Comparison of ENCODE assay signal across 10 cellular contexts in the genomic region with DNA sequence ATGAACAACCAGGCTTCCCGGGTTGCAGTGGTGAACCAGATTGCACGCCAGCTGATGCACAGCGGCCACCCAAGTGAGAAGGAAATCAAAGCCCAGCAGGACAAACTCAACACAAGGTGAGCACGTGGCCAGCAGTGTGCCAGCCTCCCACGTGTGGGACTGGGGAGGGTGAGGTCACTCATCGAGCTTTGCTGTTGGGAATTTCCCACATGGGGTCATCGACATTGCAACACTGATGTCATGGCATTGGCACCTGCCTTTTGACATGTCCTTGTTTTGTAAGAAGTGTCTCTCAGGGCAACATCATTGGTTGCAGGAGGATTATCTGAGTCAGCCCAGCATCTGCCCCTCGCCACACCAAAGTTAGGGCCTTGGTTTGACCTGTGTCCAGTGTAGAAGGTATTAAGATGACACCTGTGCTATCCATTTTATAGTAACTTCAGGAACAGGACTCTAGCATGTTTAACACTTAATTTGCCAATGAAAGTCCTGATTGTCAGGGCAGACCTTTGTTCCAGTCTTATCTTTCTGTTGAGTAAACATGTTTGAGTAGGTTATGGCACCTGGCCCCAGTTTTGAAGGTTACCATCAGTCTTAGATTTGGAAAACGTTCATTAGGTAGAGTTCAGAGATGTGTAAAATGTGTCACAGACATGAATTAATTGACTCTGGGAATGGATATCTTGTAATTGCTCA.
A peak's percentile ranks its signal among the peaks of the same experiment; 100 is the strongest.
DNase-seq lines count a peak whose midpoint lies in the region; ATAC-seq and TF ChIP-seq lines count a peak whose summit lies in the region.
"Had no signal": no experiment of that assay in that cellular context is flagged by ENCODE, and none has a peak within 500 bp of the region (broad histone marks: within the 10 kb centered on the region; RNA-seq: fewer than 3 reads in every experiment).

No MANE protein-coding gene starts in this region.

- H3K4me1 ChIP-seq in adrenal gland (replicated peaks in 1 of 2) = peaks cover 18 to 70% of the 10 kb centered on the region in 2 donors

- H3K36me3 Mint-ChIP-seq in activated T-cell treated with anti-CD3 and anti-CD28 coated beads, Interleukin-2, amount 50 U/mL, for 24 hours (ENCODE audit: low read depth) = peaks cover 90% of the 10 kb centered on the region

- H3K27ac Mint-ChIP-seq in activated T-cell treated with anti-CD3 and anti-CD28 coated beads, Interleukin-2, amount 50 U/mL, for 24 hours = peak overlapping the region; percentile 81
- H3K27ac Mint-ChIP-seq: activated CD4-positive, alpha-beta T cell treated with anti-CD3 and anti-CD28 coated beads, Interleukin-2, amount 10 ng/mL, durations not matched to agents 7 days and 5 days had no signal

- TF ChIP-seq CTCF in adrenal gland (IDR thresholded peaks at IDR 0.05) = no peak

- WGBS in adrenal gland, 4 donors = 26 to 40% (median 31%) methylated on average over 8 to 9 of the region's 9 CpGs

- H3K27ac ChIP-seq in adrenal gland (peak overlapping the region; percentile 40 to 92 (median 79)), temporal lobe (ENCODE audit: low read depth, low read length) (peak overlapping the region; percentile 39)

- intact Hi-C loops in adrenal gland (cut with DNase I) = no loop called here

- H3K9me3 Mint-ChIP-seq in activated T-cell treated with anti-CD3 and anti-CD28 coated beads, Interleukin-2, amount 50 U/mL, for 24 hours = no peaks in the 10 kb centered on the region
- H3K9me3 Mint-ChIP-seq: activated CD4-positive, alpha-beta T cell treated with anti-CD3 and anti-CD28 coated beads, Interleukin-2, amount 10 ng/mL, durations not matched to agents 7 days and 5 days had no signal

- TF ChIP-seq POLR2A in adrenal gland (IDR thresholded peaks at IDR 0.05) = peak in 1 of 2 donors; percentile 40

- peaks cover 17% of the 10 kb centered on the region for H3K4me1 Mint-ChIP-seq in activated T-cell treated with anti-CD3 and anti-CD28 coated beads, Interleukin-2, amount 50 U/mL, for 24 hours (ENCODE audit: low read depth)

- no peaks in the 10 kb centered on the region for H3K27me3 Mint-ChIP-seq in activated T-cell treated with anti-CD3 and anti-CD28 coated beads, Interleukin-2, amount 50 U/mL, for 24 hours
- H3K27me3 Mint-ChIP-seq: activated CD4-positive, alpha-beta T cell treated with anti-CD3 and anti-CD28 coated beads, Interleukin-2, amount 10 ng/mL, durations not matched to agents 7 days and 5 days had no signal

- H3K4me3 Mint-ChIP-seq in activated T-cell treated with anti-CD3 and anti-CD28 coated beads, Interleukin-2, amount 50 U/mL, for 24 hours = no peak overlapping the region
- H3K4me3 Mint-ChIP-seq: activated CD4-positive, alpha-beta T cell treated with anti-CD3 and anti-CD28 coated beads, Interleukin-2, amount 10 ng/mL, durations not matched to agents 7 days and 5 days had no signal

- no peaks in the 10 kb centered on the region for H3K27me3 ChIP-seq in adrenal gland

- H3K4me3 ChIP-seq in adrenal gland = no peak overlapping the region

- DNase-seq in activated T-cell treated with anti-CD3 and anti-CD28 coated beads, Interleukin-2, amount 50 U/mL, for 24 hours = no peak
- DNase-seq in activated T-cell treated with anti-CD3 and anti-CD28 coated beads, Interleukin-2, amount 50 U/mL, for 1 hour = no peak
- DNase-seq in adrenal gland (peak; percentile 87 to 98 (median 96)), iris pigment epithelial cell (ENCODE audit: low read depth) (peak; percentile 74), middle frontal gyrus (ENCODE audit: extremely low spot score, low spot score) (no peak)
- DNase-seq: activated CD4-positive, alpha-beta T cell treated with anti-CD3 and anti-CD28 coated beads, Interleukin-2, amount 10 ng/mL, durations not matched to agents 7 days and 5 days; NCI-H1436 had no signal

- H3K9me3 ChIP-seq in adrenal gland (replicated peaks in 1 of 3) = no peaks in the 10 kb centered on the region

- peaks cover 0 to 98% of the 10 kb centered on the region in 2 donors for H3K36me3 ChIP-seq in adrenal gland (replicated peaks in 1 of 2)

- no peak for ATAC-seq in HG02885 (IDR thresholded peaks at IDR 0.05; ENCODE audit: poor library complexity, unreplicated experiment)
- no peak for ATAC-seq in HG03039 (IDR thresholded peaks at IDR 0.05; ENCODE audit: unreplicated experiment)

Comparison
In these comparisons a context has a peak if more than half of its experiments do, and no peak if none do; other contexts are left out.
1. DNase-seq: peak in adrenal gland (7 of 7) and iris pigment epithelial cell (single experiment); none in activated T-cell treated with anti-CD3 and anti-CD28 coated beads, Interleukin-2, amount 50 U/mL, for 24 hours (single experiment), activated T-cell treated with anti-CD3 and anti-CD28 coated beads, Interleukin-2, amount 50 U/mL, for 1 hour (single experiment) and middle frontal gyrus (single experiment).